13 cellular contexts compared by ENCODE assay signal in genomic region chr2:179104736-179105135, GRCh38. TPM values are rescaled to one million over a fixed set of nuclear protein-coding genes. Genes with fewer than 3 reads are reported as not detected.
A peak's percentile ranks its signal among the peaks of the same experiment; 100 is the strongest.
DNase-seq lines count a peak whose midpoint lies in the region; ATAC-seq and TF ChIP-seq lines count a peak whose summit lies in the region.
"Had no signal": no experiment of that assay in that cellular context is flagged by ENCODE, and none has a peak within 500 bp of the region (broad histone marks: within the 10 kb centered on the region; RNA-seq: fewer than 3 reads in every experiment).

No MANE protein-coding gene starts in this region.

- peaks cover 7% of the 10 kb centered on the region for H3K36me3 ChIP-seq in thoracic aorta

- no peaks in the 10 kb centered on the region for H3K27me3 ChIP-seq in thoracic aorta (replicated peaks; ENCODE audit: insufficient read depth)

- peak overlapping the region; percentile 10 to 48 for H3K27ac ChIP-seq in thoracic aorta
- H3K27ac ChIP-seq: SK-N-MC had no signal

- POLR2A ChIA-PET in activated B cell treated with CpG ODN at 0.5 μM for 24 hours (lab: Charles Lee) = interaction anchor here (1.1 kb wide), 1 partner anchor 80 kb away, joined by 3 read pairs; no protein-coding TSS in a partner anchor

- no peaks in the 10 kb centered on the region for H3K27me3 Mint-ChIP-seq in activated T-cell treated with anti-CD3 and anti-CD28 coated beads, Interleukin-2, amount 50 U/mL, for 72 hours (ENCODE audit: low read depth)
- H3K27me3 Mint-ChIP-seq in activated T-cell treated with anti-CD3 and anti-CD28 coated beads, Interleukin-2, amount 50 U/mL, for 24 hours = no peaks in the 10 kb centered on the region
- H3K27me3 Mint-ChIP-seq in activated B cell treated with CpG ODN at 0.5 μM for 24 hours = no peaks in the 10 kb centered on the region
- H3K27me3 Mint-ChIP-seq: central memory CD8-positive, alpha-beta T cell had no signal

- TF ChIP-seq CTCF in activated B cell treated with CpG ODN at 0.5 μM for 24 hours (IDR thresholded peaks at IDR 0.05) (no peak), thoracic aorta (IDR thresholded peaks at IDR 0.05) (no peak)

- no peak overlapping the region for H3K4me3 ChIP-seq in thoracic aorta
- H3K4me3 ChIP-seq: SK-N-MC had no signal

- H3K4me1 Mint-ChIP-seq in activated T-cell treated with anti-CD3 and anti-CD28 coated beads, Interleukin-2, amount 50 U/mL, for 72 hours (ENCODE audit: low read depth) = peaks cover 41% of the 10 kb centered on the region
- peaks cover 38% of the 10 kb centered on the region for H3K4me1 Mint-ChIP-seq in activated T-cell treated with anti-CD3 and anti-CD28 coated beads, Interleukin-2, amount 50 U/mL, for 24 hours (ENCODE audit: low read depth)
- H3K4me1 Mint-ChIP-seq in activated B cell treated with CpG ODN at 0.5 μM for 24 hours = peaks cover 10% of the 10 kb centered on the region
- H3K4me1 Mint-ChIP-seq: central memory CD8-positive, alpha-beta T cell had no signal

- H3K4me3 Mint-ChIP-seq in activated T-cell treated with anti-CD3 and anti-CD28 coated beads, Interleukin-2, amount 50 U/mL, for 72 hours = no peak overlapping the region
- H3K4me3 Mint-ChIP-seq in activated T-cell treated with anti-CD3 and anti-CD28 coated beads, Interleukin-2, amount 50 U/mL, for 24 hours = no peak overlapping the region
- H3K4me3 Mint-ChIP-seq in activated B cell treated with CpG ODN at 0.5 μM for 24 hours = no peak overlapping the region
- H3K4me3 Mint-ChIP-seq: central memory CD8-positive, alpha-beta T cell; nephron progenitor cell had no signal

- no peaks in the 10 kb centered on the region for H3K9me3 Mint-ChIP-seq in activated T-cell treated with anti-CD3 and anti-CD28 coated beads, Interleukin-2, amount 50 U/mL, for 72 hours
- no peaks in the 10 kb centered on the region for H3K9me3 Mint-ChIP-seq in activated T-cell treated with anti-CD3 and anti-CD28 coated beads, Interleukin-2, amount 50 U/mL, for 24 hours
- H3K9me3 Mint-ChIP-seq in activated B cell treated with CpG ODN at 0.5 μM for 24 hours = no peaks in the 10 kb centered on the region
- H3K9me3 Mint-ChIP-seq: central memory CD8-positive, alpha-beta T cell; nephron progenitor cell had no signal

- DNase-seq in activated T-cell treated with anti-CD3 and anti-CD28 coated beads, Interleukin-2, amount 50 U/mL, for 72 hours = no peak
- no peak for DNase-seq in activated T-cell treated with anti-CD3 and anti-CD28 coated beads, Interleukin-2, amount 50 U/mL, for 24 hours
- DNase-seq in activated B cell treated with CpG ODN at 0.5 μM for 24 hours (no peak), left ventricle myocardium superior (no peak), thoracic aorta (ENCODE audit: low spot score) (no peak), GDM1 (lab: John Stamatoyannopoulos, UW) (no peak), DMS 273 treated with DMSO at 0.1 percent for 48 hours (lab: John Stamatoyannopoulos, UW) (no peak)
- no peak for DNase-seq in activated naive CD4-positive, alpha-beta T cell treated with anti-CD3 and anti-CD28 coated beads, Interleukin-2, amount 50 U/mL, for 16 hours
- DNase-seq: NCI-H2081 treated with DMSO at 0.1 percent for 48 hours, nephron progenitor cell had no signal

- no peaks in the 10 kb centered on the region for H3K9me3 ChIP-seq in thoracic aorta

- peak; percentile 17 to 43 for ATAC-seq in activated T-cell treated with anti-CD3 and anti-CD28 coated beads, Interleukin-2, amount 50 U/mL, for 72 hours (replicated peaks in 1 of 2)
- ATAC-seq in activated B cell treated with CpG ODN at 0.5 μM for 24 hours (ENCODE audit: low read depth) = no peak
- peak; percentile 42 for ATAC-seq in left ventricle myocardium superior
- no peak for ATAC-seq in thoracic aorta (ENCODE audit: insufficient number of reproducible peaks, low FRiP score, low read depth)

- no peak overlapping the region for H3K27ac Mint-ChIP-seq in activated T-cell treated with anti-CD3 and anti-CD28 coated beads, Interleukin-2, amount 50 U/mL, for 72 hours
- H3K27ac Mint-ChIP-seq in activated T-cell treated with anti-CD3 and anti-CD28 coated beads, Interleukin-2, amount 50 U/mL, for 24 hours = no peak overlapping the region
- H3K27ac Mint-ChIP-seq in activated B cell treated with CpG ODN at 0.5 μM for 24 hours = peak overlapping the region; percentile 3

- H3K36me3 Mint-ChIP-seq in activated T-cell treated with anti-CD3 and anti-CD28 coated beads, Interleukin-2, amount 50 U/mL, for 72 hours (ENCODE audit: insufficient read depth in 2 of 2) = no peaks in the 10 kb centered on the region
- H3K36me3 Mint-ChIP-seq in activated T-cell treated with anti-CD3 and anti-CD28 coated beads, Interleukin-2, amount 50 U/mL, for 24 hours (ENCODE audit: low read depth) = peaks cover 6% of the 10 kb centered on the region
- H3K36me3 Mint-ChIP-seq in activated B cell treated with CpG ODN at 0.5 μM for 24 hours (ENCODE audit: low read depth) = peaks cover 28% of the 10 kb centered on the region

- CTCF ChIA-PET in activated B cell treated with CpG ODN at 0.5 μM for 24 hours (lab: Charles Lee) = interaction anchor here (1.6 kb wide), 1 partner anchor 25 kb away, joined by 6 read pairs; no protein-coding TSS in a partner anchor

- intact Hi-C loops in activated B cell treated with CpG ODN at 0.5 μM for 24 hours (cut with micrococcal nuclease) (loop anchor here (1.0 to 5.0 kb wide), 2 partner anchors 8 to 37 kb away; no protein-coding TSS in a partner anchor), left ventricle myocardium superior (cut with micrococcal nuclease) (no loop called here)

- peaks cover 21 to 41% of the 10 kb centered on the region in 2 donors for H3K4me1 ChIP-seq in thoracic aorta (ENCODE audit: control insufficient read depth in 1 of 2, low read depth in 2 of 2)

RNA-seq across cellular contexts. Expression of gene CCDC141, which starts 54.8 kb away (rescaled TPM):
- total RNA-seq in activated T-cell treated with anti-CD3 and anti-CD28 coated beads, Interleukin-2, amount 50 U/mL, for 72 hours = 1 to 10 TPM; 5.3 to 9.4 TPM
- total RNA-seq in activated B cell treated with CpG ODN at 0.5 μM for 24 hours (32.1 and 38.8 TPM in 2 replicates), left ventricle myocardium superior (139 TPM), thoracic aorta (1 to 10 TPM; 2.4 to 4.8 TPM)
- total RNA-seq: A673 had no signal

Comparison
In these comparisons a context has a peak if more than half of its experiments do, and no peak if none do; other contexts are left out.
1. ATAC-seq: peak in activated T-cell treated with anti-CD3 and anti-CD28 coated beads, Interleukin-2, amount 50 U/mL, for 72 hours (2 of 2) and left ventricle myocardium superior (single experiment); none in activated B cell treated with CpG ODN at 0.5 μM for 24 hours (single experiment) and thoracic aorta (single experiment).